19 cellular contexts compared by ENCODE assay signal in the genomic region with DNA sequence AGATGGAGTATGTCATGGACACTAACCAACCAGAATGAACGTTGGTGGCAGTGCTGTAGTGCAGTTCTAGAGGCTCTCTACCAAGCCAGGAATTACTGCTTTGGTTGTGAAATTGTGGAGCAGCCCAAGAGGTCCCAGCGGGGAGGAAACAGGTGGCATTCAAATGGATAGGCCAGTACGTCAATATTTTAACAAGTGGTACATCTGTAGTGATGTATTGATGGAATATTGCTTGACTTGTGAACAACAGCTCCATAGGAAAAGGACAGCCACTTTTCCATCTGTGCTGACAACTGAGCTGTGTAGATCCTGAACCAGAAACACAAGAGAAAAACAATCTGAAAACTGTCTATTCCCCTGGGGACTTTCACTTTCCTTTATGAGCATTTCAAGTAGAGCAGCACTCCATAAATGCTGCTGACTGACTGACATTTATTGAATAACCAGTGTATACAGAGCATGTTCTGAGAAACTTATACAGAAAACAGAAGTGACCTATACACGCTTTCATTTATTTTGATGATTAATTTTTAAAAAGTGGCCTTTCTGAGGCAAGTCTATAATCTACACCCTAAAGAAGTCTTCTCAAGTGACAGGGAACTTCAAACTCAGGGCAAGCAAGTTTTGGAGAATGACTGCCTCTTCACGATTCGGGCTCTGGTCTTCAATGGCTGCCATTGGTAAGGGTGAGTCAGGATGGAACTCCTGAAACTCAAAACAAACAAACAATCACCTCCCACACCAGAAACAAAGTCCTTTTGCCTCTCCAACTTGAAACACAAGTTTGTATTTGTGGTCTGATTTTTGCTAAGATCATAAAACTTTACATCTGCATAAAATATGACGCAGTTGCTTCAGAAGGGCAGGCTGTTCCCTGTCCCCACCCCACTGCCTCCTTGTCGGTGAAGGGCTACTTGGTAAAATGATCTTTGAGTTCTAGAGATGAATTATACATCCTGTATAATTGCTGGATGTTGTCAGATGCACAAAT.
DNase-seq lines count a peak whose midpoint lies in the region; ATAC-seq and TF ChIP-seq lines count a peak whose summit lies in the region.
"Had no signal": no experiment of that assay in that cellular context is flagged by ENCODE, and none has a peak within 500 bp of the region (broad histone marks: within the 10 kb centered on the region; RNA-seq: fewer than 3 reads in every experiment).

No MANE protein-coding gene starts in this region.

- H3K36me3 ChIP-seq in MM.1S (replicated peaks; ENCODE audit: insufficient read depth, low read length) = no peaks in the 10 kb centered on the region
- no peaks in the 10 kb centered on the region for H3K36me3 ChIP-seq in mucosa of descending colon (ENCODE audit: low read depth)
- H3K36me3 ChIP-seq in tibial nerve = no peaks in the 10 kb centered on the region
- H3K36me3 ChIP-seq: suprapubic skin had no signal

- no peak overlapping the region for H3K9ac ChIP-seq in MM.1S (ENCODE audit: low read length)
- H3K9ac ChIP-seq: parathyroid adenoma had no signal

- no peaks in the 10 kb centered on the region for H3K9me3 ChIP-seq in MM.1S (replicated peaks; ENCODE audit: insufficient read depth, low read length)
- H3K9me3 ChIP-seq in mucosa of descending colon = no peaks in the 10 kb centered on the region
- H3K9me3 ChIP-seq in tibial nerve = no peaks in the 10 kb centered on the region
- H3K9me3 ChIP-seq: suprapubic skin had no signal

- no peaks in the 10 kb centered on the region for H4K20me1 ChIP-seq in MM.1S (ENCODE audit: insufficient read depth, low read length)

- H3K27me3 ChIP-seq in MM.1S (replicated peaks; ENCODE audit: insufficient read depth, low read length) (no peaks in the 10 kb centered on the region), tibial nerve (no peaks in the 10 kb centered on the region)
- H3K27me3 ChIP-seq: suprapubic skin had no signal

- no peak overlapping the region for H3K4me2 ChIP-seq in MM.1S (ENCODE audit: low read depth, low read length)

- intact Hi-C loops in mucosa of descending colon (cut with DNase I, micrococcal nuclease) = no loop called here

- H2AFZ ChIP-seq in MM.1S (ENCODE audit: low read length) = no peak overlapping the region
- H2AFZ ChIP-seq: parathyroid adenoma had no signal

- ATAC-seq in mucosa of descending colon (peak; percentile 73), HG03521 (IDR thresholded peaks at IDR 0.05; ENCODE audit: unreplicated experiment) (no peak)
- ATAC-seq: HCT116; naive thymus-derived CD8-positive, alpha-beta T cell; PC-3; sciatic nerve; T-cell had no signal

- H3K9me2 ChIP-seq in MM.1S (replicated peaks; ENCODE audit: insufficient read depth, low read length) = no peaks in the 10 kb centered on the region

- TF ChIP-seq EP300 in tibial nerve (IDR thresholded peaks at IDR 0.05) = no peak

- no peaks in the 10 kb centered on the region for H3K4me1 ChIP-seq in MM.1S (ENCODE audit: low read length)
- H3K4me1 ChIP-seq in mucosa of descending colon (ENCODE audit: low read depth) = peaks cover 3% of the 10 kb centered on the region
- peaks cover 0 to 4% (median under 1%) of the 10 kb centered on the region in 4 donors for H3K4me1 ChIP-seq in tibial nerve
- H3K4me1 ChIP-seq: parathyroid adenoma had no signal

- H3K4me3 ChIP-seq in MM.1S (ENCODE audit: low read length) (no peak overlapping the region), mucosa of descending colon (no peak overlapping the region), tibial nerve (no peak overlapping the region)
- H3K4me3 ChIP-seq: suprapubic skin had no signal

- no peak overlapping the region for H3K27ac ChIP-seq in MM.1S (ENCODE audit: low read length)
- no peak overlapping the region for H3K27ac ChIP-seq in tibial nerve
- H3K27ac ChIP-seq: parathyroid adenoma, suprapubic skin had no signal

- DNase-seq in NCI-H2107 treated with DMSO at 0.1 percent for 48 hours (lab: John Stamatoyannopoulos, UW; ENCODE audit: unreplicated experiment) (peak; percentile 96), NCI-H2107 (lab: John Stamatoyannopoulos, UW) (no peak), MM.1S (peak; percentile 11), NCI-H345 treated with DMSO at 0.1 percent for 48 hours (lab: John Stamatoyannopoulos, UW; ENCODE audit: unreplicated experiment) (peak; percentile 80), mucosa of descending colon (no peak), tibial nerve (ENCODE audit: low spot score in 2 of 2) (no peak)
- DNase-seq in activated effector memory CD4-positive, alpha-beta T cell treated with Interleukin-2 at 50 U/mL for 16 hours = no peak
- DNase-seq: effector CD8-positive, alpha-beta T cell; naive thymus-derived CD8-positive, alpha-beta T cell; NCI-H82; PC-3; SIG-M5; stimulated activated CD4-positive, alpha-beta T cell treated with anti-CD3 and anti-CD28 coated beads, Interleukin-15, amount 100 ng/mL, for 24 hours; T-cell had no signal

- TF ChIP-seq POLR2A in tibial nerve (IDR thresholded peaks at IDR 0.05) = no peak

- H3F3A ChIP-seq in MM.1S (ENCODE audit: insufficient read depth, low read length) = no peaks in the 10 kb centered on the region

- no peaks in the 10 kb centered on the region for H3K79me2 ChIP-seq in MM.1S (ENCODE audit: low read length)
- H3K79me2 ChIP-seq: parathyroid adenoma had no signal

- 83 to 88% methylated on average over 8 of the region's 8 CpGs for WGBS in tibial nerve, 2 donors

- TF ChIP-seq CTCF in MM.1S (IDR thresholded peaks at IDR 0.05; ENCODE audit: low read length) = no peak
- TF ChIP-seq CTCF in mucosa of descending colon (IDR thresholded peaks at IDR 0.05) = no peak
- TF ChIP-seq CTCF in tibial nerve (IDR thresholded peaks at IDR 0.05) = no peak

Comparison
In these comparisons a context has a peak if more than half of its experiments do, and no peak if none do; other contexts are left out.
1. DNase-seq: peak in NCI-H2107 treated with DMSO at 0.1 percent for 48 hours (single experiment), MM.1S (single experiment) and NCI-H345 treated with DMSO at 0.1 percent for 48 hours (single experiment); none in NCI-H2107 (single experiment), mucosa of descending colon (0 of 3), tibial nerve (0 of 2) and activated effector memory CD4-positive, alpha-beta T cell treated with Interleukin-2 at 50 U/mL for 16 hours (single experiment).